In the genomic region with DNA sequence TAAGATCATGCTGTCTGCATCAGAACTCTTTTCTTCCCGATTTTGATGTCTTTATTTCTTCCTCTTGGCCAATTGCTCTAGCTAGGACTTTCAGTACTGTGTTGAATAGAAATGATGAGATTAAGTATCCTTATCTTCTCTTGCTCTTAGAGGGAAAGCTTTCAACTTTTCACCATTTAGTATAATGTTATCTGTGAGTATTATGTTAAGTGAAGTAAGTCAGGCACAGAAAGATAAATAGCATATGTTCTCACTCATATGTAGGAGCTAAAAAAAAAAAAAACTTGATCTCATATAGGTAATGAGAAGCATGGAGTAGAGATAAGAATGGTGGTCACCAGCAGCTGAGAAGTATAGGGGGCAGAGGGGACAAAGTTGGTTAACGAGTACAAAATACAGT, we compare ENCODE assay signal across 25 cellular contexts.
"Had no signal": no experiment of that assay in that cellular context is flagged by ENCODE, and none has a peak within 500 bp of the region (broad histone marks: within the 10 kb centered on the region; RNA-seq: fewer than 3 reads in every experiment).

No MANE protein-coding gene starts in this region.

- H3K4me3 ChIP-seq: colonic mucosa, esophagus squamous epithelium, gastrocnemius medialis, heart right ventricle, left lung, lung, mucosa of descending colon had no signal

- H3K9me3 ChIP-seq: colonic mucosa, esophagus squamous epithelium, gastrocnemius medialis, heart right ventricle, mucosa of descending colon had no signal

- H3K27me3 ChIP-seq: colonic mucosa, esophagus squamous epithelium, gastrocnemius medialis, heart right ventricle, left lung had no signal

- H3K36me3 ChIP-seq: colonic mucosa, esophagus squamous epithelium, gastrocnemius medialis, heart right ventricle, left lung had no signal

- H3K4me1 ChIP-seq: colonic mucosa, esophagus squamous epithelium, gastrocnemius medialis, heart right ventricle, left lung had no signal

- FAIRE-seq: endometrium, islet of Langerhans, keratinocyte had no signal

- DNase-seq: colonic mucosa; cortex of kidney; effector CD8-positive, alpha-beta T cell; effector memory CD8-positive, alpha-beta T cell; endodermal cell; erythroblast; esophagus squamous epithelium; foreskin fibroblast; foreskin melanocyte; gastrocnemius medialis; glutamatergic neuron; head of caudate nucleus; heart right ventricle; hippocampal formation; left cardiac atrium; left lung; left ventricle myocardium superior; mammary epithelial cell; mucosa of descending colon; naive B cell had no signal

- H3K27ac ChIP-seq: colonic mucosa, epithelial cell of prostate, esophagus squamous epithelium, gastrocnemius medialis, heart right ventricle, left lung had no signal
